ENCODE assay signal across 25 cellular contexts in genomic region chr7:50727072-50727471, GRCh38. TPM values are rescaled to one million over a fixed set of nuclear protein-coding genes. Genes with fewer than 3 reads are reported as not detected.
DNase-seq lines count a peak whose midpoint lies in the region; ATAC-seq and TF ChIP-seq lines count a peak whose summit lies in the region.
"Had no signal": no experiment of that assay in that cellular context is flagged by ENCODE, and none has a peak within 500 bp of the region (broad histone marks: within the 10 kb centered on the region; RNA-seq: fewer than 3 reads in every experiment).

No MANE protein-coding gene starts in this region.

- H3K27me3 ChIP-seq in right atrium auricular region = no peaks in the 10 kb centered on the region
- H3K27me3 ChIP-seq: body of pancreas had no signal

- H3K27ac ChIP-seq in right atrium auricular region = no peak overlapping the region
- H3K27ac ChIP-seq: GM23248 had no signal

- H3K4me1 Mint-ChIP-seq in stimulated activated naive CD8-positive, alpha-beta T cell treated with anti-CD3 and anti-CD28 coated beads, Interleukin-15, amount 100 ng/mL, for 72 hours = peaks cover 13% of the 10 kb centered on the region
- H3K4me1 Mint-ChIP-seq in chondrocyte (ENCODE audit: low read depth) = peaks cover 59% of the 10 kb centered on the region

- DNase-seq in stimulated activated naive CD8-positive, alpha-beta T cell treated with anti-CD3 and anti-CD28 coated beads, Interleukin-15, amount 100 ng/mL, for 72 hours = no peak
- DNase-seq in stimulated activated naive CD8-positive, alpha-beta T cell treated with anti-CD3 and anti-CD28 coated beads, Interleukin-15, Interleukin-2, amounts not matched to agents 100 U/mL and 50 U/mL, for 24 hours = no peak
- DNase-seq in chondrocyte (ENCODE audit: low spot score) = no peak
- DNase-seq in glomerular endothelial cell (ENCODE audit: extremely low read depth, low read depth, low spot score) = peak; percentile 71
- DNase-seq in NCI-H82 (lab: John Stamatoyannopoulos, UW) = no peak
- no peak for DNase-seq in cerebellar nuclear complex (lab: John Stamatoyannopoulos, UW)
- DNase-seq in T-helper 9 cell = no peak
- no peak for DNase-seq in right atrium auricular region (ENCODE audit: low spot score)
- DNase-seq: activated CD4-positive, alpha-beta T cell treated with anti-CD3 and anti-CD28 coated beads, Interleukin-2, amount 50 U/mL, for 1 hour; activated CD8-positive, alpha-beta memory T cell treated with anti-CD3 and anti-CD28 coated beads, Interleukin-2, amount 50 U/mL, for 4 hours; activated effector memory CD4-positive, alpha-beta T cell treated with Interleukin-2 at 50 U/mL for 16 hours; body of pancreas; COR-L47; GF-D8; GM23248; left ventricle myocardium superior; MV-4-11; natural killer cell; NCI-H146; NCI-H2171 treated with DMSO at 0.1 percent for 48 hours; NCI-H524 treated with DMSO at 0.1 percent for 48 hours; small intestine; stimulated activated CD4-positive, alpha-beta T cell treated with anti-CD3 and anti-CD28 coated beads, Interleukin-2, amount 100 ng/mL, for 24 hours had no signal

- no peaks in the 10 kb centered on the region for H3K36me3 ChIP-seq in right atrium auricular region

- H3K4me3 ChIP-seq in right atrium auricular region = no peak overlapping the region
- H3K4me3 ChIP-seq: body of pancreas, coronary artery, GM23248 had no signal

- H3K27ac Mint-ChIP-seq in stimulated activated naive CD8-positive, alpha-beta T cell treated with anti-CD3 and anti-CD28 coated beads, Interleukin-15, amount 100 ng/mL, for 72 hours = no peak overlapping the region
- H3K27ac Mint-ChIP-seq in chondrocyte (ENCODE audit: unreplicated experiment) = peak overlapping the region; percentile 45
- H3K27ac Mint-ChIP-seq: natural killer cell had no signal

- H3K27me3 Mint-ChIP-seq in stimulated activated naive CD8-positive, alpha-beta T cell treated with anti-CD3 and anti-CD28 coated beads, Interleukin-15, amount 100 ng/mL, for 72 hours = no peaks in the 10 kb centered on the region
- no peaks in the 10 kb centered on the region for H3K27me3 Mint-ChIP-seq in chondrocyte (ENCODE audit: low read depth)

- no peaks in the 10 kb centered on the region for H3K9me3 Mint-ChIP-seq in stimulated activated naive CD8-positive, alpha-beta T cell treated with anti-CD3 and anti-CD28 coated beads, Interleukin-15, amount 100 ng/mL, for 72 hours
- H3K9me3 Mint-ChIP-seq in chondrocyte (ENCODE audit: low read depth) = no peaks in the 10 kb centered on the region
- H3K9me3 Mint-ChIP-seq: natural killer cell had no signal

- H3K4me1 ChIP-seq in right atrium auricular region = peaks cover 0 to 92% of the 10 kb centered on the region in 2 donors

- TF ChIP-seq CTCF in chondrocyte (IDR thresholded peaks at IDR 0.05) (no peak), right atrium auricular region (IDR thresholded peaks at IDR 0.05) (no peak)

- H3K9me3 ChIP-seq in right atrium auricular region = no peaks in the 10 kb centered on the region
- H3K9me3 ChIP-seq: body of pancreas had no signal

- no peak overlapping the region for H3K4me3 Mint-ChIP-seq in stimulated activated naive CD8-positive, alpha-beta T cell treated with anti-CD3 and anti-CD28 coated beads, Interleukin-15, amount 100 ng/mL, for 72 hours
- H3K4me3 Mint-ChIP-seq in chondrocyte (ENCODE audit: unreplicated experiment) = no peak overlapping the region
- H3K4me3 Mint-ChIP-seq: natural killer cell had no signal

- H3K36me3 Mint-ChIP-seq in chondrocyte (ENCODE audit: low read depth) = peaks cover 4% of the 10 kb centered on the region
- H3K36me3 Mint-ChIP-seq: natural killer cell had no signal

- peak; percentile 40 for ATAC-seq in stimulated activated naive CD8-positive, alpha-beta T cell treated with anti-CD3 and anti-CD28 coated beads, Interleukin-15, amount 100 ng/mL, for 72 hours
- no peak for ATAC-seq in stimulated activated naive CD8-positive, alpha-beta T cell treated with anti-CD3 and anti-CD28 coated beads, Interleukin-15, Interleukin-2, amounts not matched to agents 100 U/mL and 50 U/mL, for 24 hours
- ATAC-seq: body of pancreas, left ventricle myocardium superior, Panc1 had no signal

RNA-seq across cellular contexts. Expression of gene GRB10, which starts 55.6 kb away (rescaled TPM):
- total RNA-seq in chondrocyte (31.4 to 73.7 TPM (median 69.9 TPM) in 3 replicates), glomerular endothelial cell (78.4 and 131 TPM in 2 replicates), right atrium auricular region (10 to 100 TPM; 36.5 to 39.0 TPM)
